ENCODE assay signal across 9 cellular contexts in genomic region chr18:3305354-3305762, GRCh38. TPM values are rescaled to one million over a fixed set of nuclear protein-coding genes. Genes with fewer than 3 reads are reported as not detected.
DNase-seq lines count a peak whose midpoint lies in the region; ATAC-seq, FAIRE-seq and TF ChIP-seq lines count a peak whose summit lies in the region.
"Had no signal": no experiment of that assay in that cellular context is flagged by ENCODE, and none has a peak within 500 bp of the region (broad histone marks: within the 10 kb centered on the region; RNA-seq: fewer than 3 reads in every experiment).

No MANE protein-coding gene starts in this region.

- H3K27me3 ChIP-seq in astrocyte (ENCODE audit: insufficient read depth, low read length) (no peaks in the 10 kb centered on the region), dorsolateral prefrontal cortex (no peaks in the 10 kb centered on the region), MM.1S (replicated peaks; ENCODE audit: insufficient read depth, low read length) (no peaks in the 10 kb centered on the region)

- peaks cover 18% of the 10 kb centered on the region for H3K4me1 Mint-ChIP-seq in astrocyte (ENCODE audit: low read depth, unreplicated experiment)

- H3K4me1 ChIP-seq in astrocyte (ENCODE audit: insufficient read depth, low read length) (peaks cover 17% of the 10 kb centered on the region), MM.1S (ENCODE audit: low read length) (no peaks in the 10 kb centered on the region)

- H3K9ac ChIP-seq in astrocyte (ENCODE audit: low read length) (peak overlapping the region; percentile 45), MM.1S (ENCODE audit: low read length) (no peak overlapping the region)
- H3K9ac ChIP-seq: KMS-11 had no signal

- H3K79me2 ChIP-seq in astrocyte (ENCODE audit: insufficient read depth, low read length) = no peaks in the 10 kb centered on the region
- no peaks in the 10 kb centered on the region for H3K79me2 ChIP-seq in MM.1S (ENCODE audit: low read length)

- H3K36me3 ChIP-seq in astrocyte (ENCODE audit: insufficient read depth, low read length) (no peaks in the 10 kb centered on the region), MM.1S (replicated peaks; ENCODE audit: insufficient read depth, low read length) (no peaks in the 10 kb centered on the region)

- peak; percentile 93 for FAIRE-seq in astrocyte (lab: Jason Lieb, UNC)

- H3K4me3 ChIP-seq in astrocyte (ENCODE audit: insufficient read depth, low read depth, low read length) = no peak overlapping the region
- no peak overlapping the region for H3K4me3 ChIP-seq in dorsolateral prefrontal cortex
- H3K4me3 ChIP-seq in MM.1S (ENCODE audit: low read length) = no peak overlapping the region

- intact Hi-C loops in sciatic nerve (cut with DNase I) = no loop called here
- intact Hi-C loops in dorsolateral prefrontal cortex (cut with DNase I) = no loop called here

- H3K27me3 Mint-ChIP-seq in astrocyte (ENCODE audit: low read depth, unreplicated experiment) = no peaks in the 10 kb centered on the region

- no peaks in the 10 kb centered on the region for H3K9me3 ChIP-seq in astrocyte (ENCODE audit: insufficient read depth, low read depth, low read length)
- H3K9me3 ChIP-seq in MM.1S (replicated peaks; ENCODE audit: insufficient read depth, low read length) = no peaks in the 10 kb centered on the region

- H3K4me3 Mint-ChIP-seq in astrocyte (ENCODE audit: unreplicated experiment) = no peak overlapping the region

- H3K36me3 Mint-ChIP-seq in astrocyte (ENCODE audit: low read depth, unreplicated experiment) = no peaks in the 10 kb centered on the region

- no peak for TF ChIP-seq CTCF in astrocyte (IDR thresholded peaks at IDR 0.05; ENCODE audit: insufficient read depth, low read depth, low read length)
- no peak for TF ChIP-seq CTCF in dorsolateral prefrontal cortex (IDR thresholded peaks at IDR 0.05 in 54 of 56, conservative IDR thresholded peaks at IDR 0.05 in 2 of 56; ENCODE audit: low read depth in 1 of 56, partially characterized antibody in 56 of 56)
- no peak for TF ChIP-seq CTCF in MM.1S (IDR thresholded peaks at IDR 0.05; ENCODE audit: low read length)

- H3K27ac ChIP-seq in astrocyte (ENCODE audit: low read depth, low read length) (peak overlapping the region; percentile 78), dorsolateral prefrontal cortex (no peak overlapping the region), MM.1S (ENCODE audit: low read length) (no peak overlapping the region)
- H3K27ac ChIP-seq: KMS-11 had no signal

- H3F3A ChIP-seq in MM.1S (ENCODE audit: insufficient read depth, low read length) = no peaks in the 10 kb centered on the region

- H2AFZ ChIP-seq in astrocyte (ENCODE audit: low read depth, low read length) = no peak overlapping the region
- no peak overlapping the region for H2AFZ ChIP-seq in MM.1S (ENCODE audit: low read length)

- no peaks in the 10 kb centered on the region for H3K9me2 ChIP-seq in MM.1S (replicated peaks; ENCODE audit: insufficient read depth, low read length)

- H3K4me2 ChIP-seq in astrocyte (ENCODE audit: low read length) (peak overlapping the region; percentile 60), MM.1S (ENCODE audit: low read depth, low read length) (no peak overlapping the region)
- H3K4me2 ChIP-seq: KMS-11 had no signal

- ATAC-seq in GM21576 (IDR thresholded peaks at IDR 0.05; ENCODE audit: unreplicated experiment) (peak; percentile 49), sciatic nerve (peak; percentile 34)

- DNase-seq in OCI-M1 (lab: John Stamatoyannopoulos, UW) = peak; percentile 69
- DNase-seq in astrocyte (ENCODE audit: low read depth) = peak; percentile 100
- DNase-seq in sciatic nerve (ENCODE audit: low spot score) = no peak
- no peak for DNase-seq in cerebellar cortex (ENCODE audit: low spot score)
- no peak for DNase-seq in dorsolateral prefrontal cortex
- DNase-seq in cerebellum (ENCODE audit: low spot score) = no peak
- DNase-seq in MM.1S = no peak

- H3K9me3 Mint-ChIP-seq in astrocyte (ENCODE audit: unreplicated experiment) = no peaks in the 10 kb centered on the region

- H4K20me1 ChIP-seq in astrocyte (ENCODE audit: insufficient read depth, low read length) = no peaks in the 10 kb centered on the region
- no peaks in the 10 kb centered on the region for H4K20me1 ChIP-seq in MM.1S (ENCODE audit: insufficient read depth, low read length)

- peak overlapping the region; percentile 92 for H3K27ac Mint-ChIP-seq in astrocyte (ENCODE audit: unreplicated experiment)

RNA-seq across cellular contexts. Expression of gene MYL12B, which starts 43.4 kb away (rescaled TPM):
- 374 and 433 TPM in 2 replicates for total RNA-seq in astrocyte
- total RNA-seq in sciatic nerve = 275 TPM
- 100 to 1,000 TPM in 100 of 120 experiments, 10 to 100 TPM in 20; 72.6 to 168 (median 118) TPM for total RNA-seq in dorsolateral prefrontal cortex
- total RNA-seq in cerebellum = 95.0 TPM

RNA-seq across cellular contexts. Expression of gene MYL12A, which starts 57.8 kb away (rescaled TPM):
- total RNA-seq in astrocyte (659 and 682 TPM in 2 replicates), sciatic nerve (358 TPM), dorsolateral prefrontal cortex (10 to 100 TPM; 23.3 to 83.1 (median 42.9) TPM), cerebellum (54.7 TPM)

Comparison
In these comparisons a context has a peak if more than half of its experiments do, and no peak if none do; other contexts are left out.
1. DNase-seq: peak in OCI-M1 (single experiment) and astrocyte (single experiment); none in sciatic nerve (single experiment), cerebellar cortex (single experiment), dorsolateral prefrontal cortex (0 of 10), cerebellum (single experiment) and MM.1S (single experiment).